22 cellular contexts compared by ENCODE assay signal in genomic region chr17:6714315-6714874, GRCh38. TPM values are rescaled to one million over a fixed set of nuclear protein-coding genes. Genes with fewer than 3 reads are reported as not detected.
DNase-seq lines count a peak whose midpoint lies in the region; ATAC-seq lines count a peak whose summit lies in the region.
"Had no signal": no experiment of that assay in that cellular context is flagged by ENCODE, and none has a peak within 500 bp of the region (broad histone marks: within the 10 kb centered on the region; RNA-seq: fewer than 3 reads in every experiment).

No MANE protein-coding gene starts in this region.

- H3K36me3 Mint-ChIP-seq in activated naive CD4-positive, alpha-beta T cell treated with anti-CD3 and anti-CD28 coated beads, Interleukin-2, amount 50 U/mL, for 24 hours, result peaks cover 5% of the 10 kb centered on the region
- H3K36me3 Mint-ChIP-seq in activated naive CD8-positive, alpha-beta T cell treated with anti-CD3 and anti-CD28 coated beads for 36 hours, result no peaks in the 10 kb centered on the region
- H3K36me3 Mint-ChIP-seq in activated CD4-positive, alpha-beta memory T cell treated with anti-CD3 and anti-CD28 coated beads for 36 hours, result peaks cover 1% of the 10 kb centered on the region
- H3K36me3 Mint-ChIP-seq: activated naive CD4-positive, alpha-beta T cell treated with anti-CD3 and anti-CD28 coated beads, Interleukin-2, amount 10 ng/mL, durations not matched to agents 7 days and 5 days; IgD-negative memory B cell had no signal

- H3K4me2 ChIP-seq in mesendoderm (ENCODE audit: low read length), result peak overlapping the region; percentile 65
- H3K4me2 ChIP-seq: SK-N-SH had no signal

- no peak overlapping the region for H2AK5ac ChIP-seq in mesendoderm (ENCODE audit: low read length)

- H3K4me3 ChIP-seq in mesendoderm (ENCODE audit: low read length), result no peak overlapping the region
- H3K4me3 ChIP-seq: GM12878 had no signal

- H3K27me3 Mint-ChIP-seq in activated naive CD4-positive, alpha-beta T cell treated with anti-CD3 and anti-CD28 coated beads, Interleukin-2, amount 50 U/mL, for 24 hours, result peaks cover 38% of the 10 kb centered on the region
- H3K27me3 Mint-ChIP-seq in activated naive CD8-positive, alpha-beta T cell treated with anti-CD3 and anti-CD28 coated beads for 36 hours, result peaks cover 73% of the 10 kb centered on the region
- peaks cover 84% of the 10 kb centered on the region for H3K27me3 Mint-ChIP-seq in stimulated activated naive CD8-positive, alpha-beta T cell treated with anti-CD3 and anti-CD28 coated beads, Interleukin-15, amount 100 ng/mL, for 72 hours
- H3K27me3 Mint-ChIP-seq in activated CD4-positive, alpha-beta memory T cell treated with anti-CD3 and anti-CD28 coated beads for 36 hours, result peaks cover 54% of the 10 kb centered on the region

- no peaks in the 10 kb centered on the region for H3K9me3 Mint-ChIP-seq in activated naive CD4-positive, alpha-beta T cell treated with anti-CD3 and anti-CD28 coated beads, Interleukin-2, amount 50 U/mL, for 24 hours
- H3K9me3 Mint-ChIP-seq in activated naive CD8-positive, alpha-beta T cell treated with anti-CD3 and anti-CD28 coated beads for 36 hours, result peaks cover 9% of the 10 kb centered on the region
- H3K9me3 Mint-ChIP-seq in stimulated activated naive CD8-positive, alpha-beta T cell treated with anti-CD3 and anti-CD28 coated beads, Interleukin-15, amount 100 ng/mL, for 72 hours, result no peaks in the 10 kb centered on the region
- peaks cover 4% of the 10 kb centered on the region for H3K9me3 Mint-ChIP-seq in activated CD4-positive, alpha-beta memory T cell treated with anti-CD3 and anti-CD28 coated beads for 36 hours

- H3K27me3 ChIP-seq in mesendoderm (ENCODE audit: insufficient read depth, low read length, poor library complexity), result no peaks in the 10 kb centered on the region

- POLR2A ChIA-PET in activated CD4-positive, alpha-beta memory T cell treated with anti-CD3 and anti-CD28 coated beads for 36 hours (lab: Charles Lee), result no interaction called here

- H3K4ac ChIP-seq in mesendoderm (ENCODE audit: low read depth, low read length), result no peak overlapping the region

- intact Hi-C loops in activated CD4-positive, alpha-beta memory T cell treated with anti-CD3 and anti-CD28 coated beads for 36 hours (cut with micrococcal nuclease), result no loop called here

- no peaks in the 10 kb centered on the region for H3K36me3 ChIP-seq in mesendoderm (ENCODE audit: control insufficient read depth, insufficient read depth, low read length)
- H3K36me3 ChIP-seq: upper lobe of left lung had no signal

- no CpG with 5 or more reads among the region's 7 CpGs for WGBS in mesendoderm (ENCODE audit: extremely low coverage, insufficient coverage, low lambda C conversion rate)

- no peaks in the 10 kb centered on the region for H3K79me1 ChIP-seq in mesendoderm (ENCODE audit: low read length)

- H3K4me3 Mint-ChIP-seq in activated naive CD4-positive, alpha-beta T cell treated with anti-CD3 and anti-CD28 coated beads, Interleukin-2, amount 50 U/mL, for 24 hours, result peak overlapping the region; percentile 57
- peak overlapping the region; percentile 6 for H3K4me3 Mint-ChIP-seq in activated naive CD8-positive, alpha-beta T cell treated with anti-CD3 and anti-CD28 coated beads for 36 hours
- peak overlapping the region; percentile 49 to 83 for H3K4me3 Mint-ChIP-seq in stimulated activated naive CD8-positive, alpha-beta T cell treated with anti-CD3 and anti-CD28 coated beads, Interleukin-15, amount 100 ng/mL, for 72 hours
- no peak overlapping the region for H3K4me3 Mint-ChIP-seq in activated CD4-positive, alpha-beta memory T cell treated with anti-CD3 and anti-CD28 coated beads for 36 hours
- H3K4me3 Mint-ChIP-seq: activated naive CD4-positive, alpha-beta T cell treated with anti-CD3 and anti-CD28 coated beads, Interleukin-2, amount 10 ng/mL, durations not matched to agents 7 days and 5 days had no signal

- no peak overlapping the region for H4K8ac ChIP-seq in mesendoderm (ENCODE audit: low read depth, low read length)

- H3K4me1 Mint-ChIP-seq in activated naive CD4-positive, alpha-beta T cell treated with anti-CD3 and anti-CD28 coated beads, Interleukin-2, amount 50 U/mL, for 24 hours, result peaks cover 14% of the 10 kb centered on the region
- peaks cover 12% of the 10 kb centered on the region for H3K4me1 Mint-ChIP-seq in activated naive CD8-positive, alpha-beta T cell treated with anti-CD3 and anti-CD28 coated beads for 36 hours
- peaks cover 22% of the 10 kb centered on the region for H3K4me1 Mint-ChIP-seq in stimulated activated naive CD8-positive, alpha-beta T cell treated with anti-CD3 and anti-CD28 coated beads, Interleukin-15, amount 100 ng/mL, for 72 hours
- peaks cover 15% of the 10 kb centered on the region for H3K4me1 Mint-ChIP-seq in activated CD4-positive, alpha-beta memory T cell treated with anti-CD3 and anti-CD28 coated beads for 36 hours (ENCODE audit: low read depth)

- no peak overlapping the region for H3K27ac Mint-ChIP-seq in activated naive CD4-positive, alpha-beta T cell treated with anti-CD3 and anti-CD28 coated beads, Interleukin-2, amount 50 U/mL, for 24 hours
- H3K27ac Mint-ChIP-seq in activated naive CD8-positive, alpha-beta T cell treated with anti-CD3 and anti-CD28 coated beads for 36 hours, result no peak overlapping the region
- H3K27ac Mint-ChIP-seq in stimulated activated naive CD8-positive, alpha-beta T cell treated with anti-CD3 and anti-CD28 coated beads, Interleukin-15, amount 100 ng/mL, for 72 hours, result no peak overlapping the region
- no peak overlapping the region for H3K27ac Mint-ChIP-seq in activated CD4-positive, alpha-beta memory T cell treated with anti-CD3 and anti-CD28 coated beads for 36 hours
- H3K27ac Mint-ChIP-seq: activated naive CD4-positive, alpha-beta T cell treated with anti-CD3 and anti-CD28 coated beads, Interleukin-2, amount 10 ng/mL, durations not matched to agents 7 days and 5 days; IgD-negative memory B cell had no signal

- H3K79me2 ChIP-seq in mesendoderm (ENCODE audit: control insufficient read depth, insufficient read depth, low read length), result no peaks in the 10 kb centered on the region

- H4K5ac ChIP-seq in mesendoderm (ENCODE audit: low read length), result no peak overlapping the region

- no peak overlapping the region for H3K18ac ChIP-seq in mesendoderm (ENCODE audit: low read length)

- no peak overlapping the region for H3K23ac ChIP-seq in mesendoderm (ENCODE audit: low read length)

- ATAC-seq in stimulated activated naive CD8-positive, alpha-beta T cell treated with anti-CD3 and anti-CD28 coated beads, Interleukin-15, amount 100 ng/mL, for 72 hours, result no peak
- ATAC-seq: sciatic nerve had no signal

- no peak for DNase-seq in activated naive CD4-positive, alpha-beta T cell treated with anti-CD3 and anti-CD28 coated beads, Interleukin-2, amount 50 U/mL, for 16 hours
- no peak for DNase-seq in activated naive CD8-positive, alpha-beta T cell treated with anti-CD3 and anti-CD28 coated beads for 36 hours
- DNase-seq in mesendoderm (no peak), pons (ENCODE audit: low spot score) (no peak), D341Med (ENCODE audit: low spot score) (no peak)
- no peak for DNase-seq in stimulated activated naive CD8-positive, alpha-beta T cell treated with anti-CD3 and anti-CD28 coated beads, Interleukin-15, amount 100 ng/mL, for 72 hours
- DNase-seq in activated CD4-positive, alpha-beta memory T cell treated with anti-CD3 and anti-CD28 coated beads for 36 hours, result no peak
- DNase-seq: activated naive CD4-positive, alpha-beta T cell treated with anti-CD3 and anti-CD28 coated beads, Interleukin-2, amount 10 ng/mL, durations not matched to agents 7 days and 5 days; effector CD8-positive, alpha-beta T cell; NCI-H2081 treated with DMSO at 0.1 percent for 48 hours; NCI-H69; stimulated activated CD4-positive, alpha-beta T cell treated with anti-CD3 and anti-CD28 coated beads, Interleukin-2, amount 100 ng/mL, for 48 hours; stimulated activated CD8-positive, alpha-beta memory T cell treated with anti-CD3 and anti-CD28 coated beads, Interleukin-4, amount 100 ng/mL, for 48 hours had no signal

- no peak overlapping the region for H2BK120ac ChIP-seq in mesendoderm (ENCODE audit: low read depth, low read length)

- no peak overlapping the region for H3K9ac ChIP-seq in mesendoderm (ENCODE audit: low read length)
- H3K9ac ChIP-seq: SK-N-SH had no signal

- CTCF ChIA-PET in activated CD4-positive, alpha-beta memory T cell treated with anti-CD3 and anti-CD28 coated beads for 36 hours (lab: Charles Lee), result no interaction called here

- H2BK15ac ChIP-seq in mesendoderm (replicated peaks; ENCODE audit: low read depth), result no peak overlapping the region

- no peaks in the 10 kb centered on the region for H3K4me1 ChIP-seq in mesendoderm (ENCODE audit: control insufficient read depth, low read depth, low read length)

- H3K56ac ChIP-seq in mesendoderm (ENCODE audit: low read length), result no peak overlapping the region

- no peak overlapping the region for H3K27ac ChIP-seq in mesendoderm (ENCODE audit: low read depth, low read length)
- H3K27ac ChIP-seq: upper lobe of left lung had no signal

- H2BK5ac ChIP-seq in mesendoderm (ENCODE audit: low read length), result no peak overlapping the region

RNA-seq across cellular contexts. Expression of gene SLC13A5, which starts 1.2 kb away (rescaled TPM):
- total RNA-seq in activated naive CD8-positive, alpha-beta T cell treated with anti-CD3 and anti-CD28 coated beads for 36 hours, result not detected
- 0.35 TPM for polyA plus RNA-seq in mesendoderm (2013, experiment 1 of 2)
- 0.25 TPM for polyA plus RNA-seq in mesendoderm (2013, experiment 2 of 2)
- total RNA-seq in activated CD4-positive, alpha-beta memory T cell treated with anti-CD3 and anti-CD28 coated beads for 36 hours, result not detected
- total RNA-seq: A673, H4, myocyte had no signal
- polyA plus RNA-seq: GM12878, SK-N-SH had no signal

RNA-seq across cellular contexts. Expression of gene XAF1, which starts 41.5 kb away (rescaled TPM):
- total RNA-seq in activated naive CD8-positive, alpha-beta T cell treated with anti-CD3 and anti-CD28 coated beads for 36 hours, result 10 to 100 TPM; 54.0 to 54.1 TPM
- 0.04 TPM for polyA plus RNA-seq in mesendoderm (2013, experiment 1 of 2)
- 0.08 TPM for polyA plus RNA-seq in mesendoderm (2013, experiment 2 of 2)
- total RNA-seq in activated CD4-positive, alpha-beta memory T cell treated with anti-CD3 and anti-CD28 coated beads for 36 hours, result 10 to 100 TPM; 26.8 to 27.4 TPM
- total RNA-seq: A673 had no signal
